Comparison of ENCODE assay signal across 22 cellular contexts in genomic region chr1:59499956-59500569, GRCh38.
DNase-seq lines count a peak whose midpoint lies in the region; ATAC-seq and TF ChIP-seq lines count a peak whose summit lies in the region.
"Had no signal": no experiment of that assay in that cellular context is flagged by ENCODE, and none has a peak within 500 bp of the region (broad histone marks: within the 10 kb centered on the region; RNA-seq: fewer than 3 reads in every experiment).

No MANE protein-coding gene starts in this region.

- H3K4me3 ChIP-seq in HCT116 (replicated peaks in 1 of 2; ENCODE audit: low read depth in 1 of 2, low read length in 2 of 2) (no peak overlapping the region), Peyer's patch (no peak overlapping the region), fibroblast of lung (replicated peaks in 1 of 4; ENCODE audit: control extremely low read depth in 1 of 4, insufficient read depth in 1 of 4, low read depth in 3 of 4, low read length in 4 of 4) (no peak overlapping the region), neutrophil (ENCODE audit: low read depth in 1 of 2, low read length in 1 of 2) (no peak overlapping the region)
- H3K4me3 ChIP-seq: GM23338, neural progenitor cell, tibial nerve had no signal

- H3K9me3 ChIP-seq in HCT116 (ENCODE audit: control insufficient read depth in 1 of 2, insufficient read depth in 1 of 2, low read depth in 1 of 2, low read length in 2 of 2) (no peaks in the 10 kb centered on the region), Peyer's patch (no peaks in the 10 kb centered on the region), fibroblast of lung (ENCODE audit: control insufficient read depth, insufficient read depth, low read depth, low read length) (no peaks in the 10 kb centered on the region), neutrophil (no peaks in the 10 kb centered on the region)

- H4K20me1 ChIP-seq in HCT116 (ENCODE audit: insufficient read depth) = no peaks in the 10 kb centered on the region
- no peaks in the 10 kb centered on the region for H4K20me1 ChIP-seq in fibroblast of lung (ENCODE audit: control insufficient read depth, extremely low read depth, insufficient read depth, low read length)

- no peak for DNase-seq in HCT116 (ENCODE audit: low read depth, low spot score)
- no peak for DNase-seq in Peyer's patch
- no peak for DNase-seq in fibroblast of lung (ENCODE audit: low read depth in 2 of 2)
- no peak for DNase-seq in UCSD-AML1 (lab: John Stamatoyannopoulos, UW; ENCODE audit: unreplicated experiment)
- no peak for DNase-seq in HUDEP-2 (lab: John Stamatoyannopoulos, UW; ENCODE audit: unreplicated experiment in 76 of 76)
- DNase-seq in AG08396 (ENCODE audit: low spot score) = no peak
- DNase-seq: activated CD4-positive, alpha-beta T cell treated with anti-CD3 and anti-CD28 coated beads for 1 hour; activated CD8-positive, alpha-beta memory T cell treated with anti-CD3 and anti-CD28 coated beads, Interleukin-2, amount 10 ng/mL, durations not matched to agents 7 days and 5 days; CD8-positive, alpha-beta memory T cell; heart left ventricle; immature natural killer cell; KG1; mesendoderm; NCI-H1092; NCI-H524; stimulated activated CD4-positive, alpha-beta T cell treated with anti-CD3 and anti-CD28 coated beads, Interleukin-15, amount 100 ng/mL, for 24 hours; stimulated activated naive CD4-positive, alpha-beta T cell had no signal

- no peaks in the 10 kb centered on the region for H3K9me2 ChIP-seq in HCT116 (ENCODE audit: insufficient read depth)

- H3K9ac ChIP-seq in HCT116 (ENCODE audit: low read length) = no peak overlapping the region
- H3K9ac ChIP-seq in fibroblast of lung (ENCODE audit: insufficient read depth, low read length) = peak overlapping the region; percentile 2
- H3K9ac ChIP-seq: neural progenitor cell had no signal

- H3K4me2 ChIP-seq in HCT116 (ENCODE audit: low read length) = peak overlapping the region; percentile 34; the same call in 1 of the 2 replicates
- no peak overlapping the region for H3K4me2 ChIP-seq in fibroblast of lung (ENCODE audit: extremely low read depth, insufficient read depth, low read length)
- H3K4me2 ChIP-seq: GM23338, neural progenitor cell had no signal

- intact Hi-C loops in HCT116 (cut with micrococcal nuclease) = loop anchor here (10.0 kb wide), 1 partner anchor 205 kb away; the partner anchor contains the start of gene FGGY

- CTCF ChIA-PET in HCT116 (lab: Charles Lee) = no interaction called here

- H3K27me3 ChIP-seq in HCT116 (ENCODE audit: insufficient read depth, low read length) = no peaks in the 10 kb centered on the region
- H3K27me3 ChIP-seq in Peyer's patch = no peaks in the 10 kb centered on the region
- no peaks in the 10 kb centered on the region for H3K27me3 ChIP-seq in fibroblast of lung (ENCODE audit: control insufficient read depth, insufficient read depth, low read length)
- H3K27me3 ChIP-seq in neutrophil = no peaks in the 10 kb centered on the region
- H3K27me3 ChIP-seq: heart left ventricle, neural progenitor cell, tibial nerve had no signal

- no peak overlapping the region for H2AFZ ChIP-seq in HCT116 (ENCODE audit: low read depth, low read length, poor library complexity, severe bottlenecking)
- H2AFZ ChIP-seq in fibroblast of lung (ENCODE audit: low read length) = no peak overlapping the region
- H2AFZ ChIP-seq: GM23338, neural progenitor cell had no signal

- TF ChIP-seq POLR2A in HCT116 (IDR thresholded peaks at IDR 0.05; ENCODE audit: borderline replicate concordance, extremely low read depth, insufficient read depth, insufficient read length) (no peak), Peyer's patch (IDR thresholded peaks at IDR 0.05) (no peak)

- ATAC-seq in HCT116 (no peak), GM21381 (IDR thresholded peaks at IDR 0.05; ENCODE audit: unreplicated experiment) (no peak)
- ATAC-seq: activated CD8-positive, alpha-beta memory T cell treated with anti-CD3 and anti-CD28 coated beads, Interleukin-2, amount 10 ng/mL, durations not matched to agents 7 days and 5 days had no signal

- no TSS peak for BruUV-seq in HCT116 (replicated peaks; lab: Mats Ljungman, UMichigan)

- TF ChIP-seq CTCF in HCT116 (IDR thresholded peaks at IDR 0.05 in 2 of 3, conservative IDR thresholded peaks at IDR 0.05 in 1 of 3; ENCODE audit: borderline replicate concordance in 1 of 3, insufficient read depth in 1 of 3, low read depth in 2 of 3, low read length in 2 of 3) (no peak), Peyer's patch (IDR thresholded peaks at IDR 0.05) (no peak), fibroblast of lung (conservative IDR thresholded peaks at IDR 0.05 in 1 of 2, IDR thresholded peaks at IDR 0.05 in 1 of 2; ENCODE audit: low read depth in 1 of 2, low read length in 2 of 2) (no peak), neutrophil (IDR thresholded peaks at IDR 0.05) (no peak)

- H3K27ac ChIP-seq in HCT116 (ENCODE audit: low read depth, low read length) = no peak overlapping the region
- peak overlapping the region in 3 of 4 donors; percentile 24 to 74 (median 71) for H3K27ac ChIP-seq in Peyer's patch
- H3K27ac ChIP-seq in fibroblast of lung (ENCODE audit: insufficient read depth, low read length) = no peak overlapping the region
- H3K27ac ChIP-seq in neutrophil = peak overlapping the region; percentile 85
- H3K27ac ChIP-seq: neural progenitor cell, tibial nerve had no signal

- POLR2A ChIA-PET in HCT116 (lab: Charles Lee) = no interaction called here

- H3K4me1 ChIP-seq in HCT116 (ENCODE audit: control insufficient read depth in 1 of 2, insufficient read depth in 2 of 2, low read length in 2 of 2) = peaks cover 8 to 29% of the 10 kb centered on the region in 2 experiments; a peak in 3 of 4 replicates
- peaks cover 0 to 11% (median 0%) of the 10 kb centered on the region in 4 donors for H3K4me1 ChIP-seq in Peyer's patch
- H3K4me1 ChIP-seq in fibroblast of lung (ENCODE audit: control insufficient read depth, extremely low read depth, insufficient read depth, low read length) = no peaks in the 10 kb centered on the region
- H3K4me1 ChIP-seq in neutrophil (ENCODE audit: control insufficient read depth in 1 of 2, insufficient read depth in 1 of 2, low read depth in 1 of 2, low read length in 1 of 2) = peaks cover 40 to 56% of the 10 kb centered on the region in 2 experiments
- H3K4me1 ChIP-seq: neural progenitor cell had no signal

- H3K79me2 ChIP-seq in HCT116 (ENCODE audit: insufficient read depth, low read length) (no peaks in the 10 kb centered on the region), fibroblast of lung (ENCODE audit: control insufficient read depth, insufficient read depth, low read length) (no peaks in the 10 kb centered on the region)

- TF ChIP-seq RAD21 in HCT116 (IDR thresholded peaks at IDR 0.05; ENCODE audit: low read depth) = no peak

- H3K36me3 ChIP-seq in HCT116 (ENCODE audit: control insufficient read depth in 1 of 2, insufficient read depth in 2 of 2, low read length in 2 of 2) (no peaks in the 10 kb centered on the region), Peyer's patch (no peaks in the 10 kb centered on the region), fibroblast of lung (ENCODE audit: control insufficient read depth, insufficient read depth, low read length) (no peaks in the 10 kb centered on the region), neutrophil (no peaks in the 10 kb centered on the region)
- H3K36me3 ChIP-seq: heart left ventricle, neural progenitor cell, tibial nerve had no signal

- RAD21 ChIA-PET in HCT116 (lab: Charles Lee; ENCODE audit: low non-redundant PET in 1 of 2, low total read pairs in 2 of 2, uncharacterized antibody in 2 of 2, unreplicated experiment in 2 of 2) = interaction anchor here in 1 of 2 experiments (0.5 kb wide), 1 partner anchor 575 kb away, joined by 3 read pairs; no protein-coding TSS in a partner anchor

TF ChIP-seq in HCT116, 20 proteins besides CTCF, POLR2A, EP300 and RAD21:
- TF ChIP-seq ELF1 (IDR thresholded peaks at IDR 0.05; ENCODE audit: borderline replicate concordance, low read depth) = no peak
- TF ChIP-seq, protein P1, sequence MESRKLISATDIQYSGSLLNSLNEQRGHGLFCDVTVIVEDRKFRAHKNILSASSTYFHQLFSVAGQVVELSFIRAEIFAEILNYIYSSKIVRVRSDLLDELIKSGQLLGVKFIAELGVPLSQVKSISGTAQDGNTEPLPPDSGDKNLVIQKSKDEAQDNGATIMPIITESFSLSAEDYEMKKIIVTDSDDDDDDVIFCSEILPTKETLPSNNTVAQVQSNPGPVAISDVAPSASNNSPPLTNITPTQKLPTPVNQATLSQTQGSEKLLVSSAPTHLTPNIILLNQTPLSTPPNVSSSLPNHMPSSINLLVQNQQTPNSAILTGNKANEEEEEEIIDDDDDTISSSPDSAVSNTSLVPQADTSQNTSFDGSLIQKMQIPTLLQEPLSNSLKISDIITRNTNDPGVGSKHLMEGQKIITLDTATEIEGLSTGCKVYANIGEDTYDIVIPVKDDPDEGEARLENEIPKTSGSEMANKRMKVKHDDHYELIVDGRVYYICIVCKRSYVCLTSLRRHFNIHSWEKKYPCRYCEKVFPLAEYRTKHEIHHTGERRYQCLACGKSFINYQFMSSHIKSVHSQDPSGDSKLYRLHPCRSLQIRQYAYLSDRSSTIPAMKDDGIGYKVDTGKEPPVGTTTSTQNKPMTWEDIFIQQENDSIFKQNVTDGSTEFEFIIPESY (IDR thresholded peaks at IDR 0.05; ENCODE audit: extremely low read depth, insufficient replicate concordance, low read length) = no peak
- TF ChIP-seq ZFX (IDR thresholded peaks at IDR 0.05) = no peak

Comparison
In these comparisons a context has a peak if more than half of its experiments do, and no peak if none do; other contexts are left out.
1. H3K27ac ChIP-seq: peak in Peyer's patch (3 of 4) and neutrophil (single experiment); none in HCT116 (single experiment) and fibroblast of lung (single experiment).